ENCODE assay signal across 30 cellular contexts in genomic region chr21:35818597-35818996, GRCh38.
"Had no signal": no experiment of that assay in that cellular context is flagged by ENCODE, and none has a peak within 500 bp of the region (broad histone marks: within the 10 kb centered on the region; RNA-seq: fewer than 3 reads in every experiment).

No MANE protein-coding gene starts in this region.

- H3K9ac ChIP-seq: neural progenitor cell had no signal

- H3K4me3 ChIP-seq: dorsolateral prefrontal cortex, gastroesophageal sphincter, heart left ventricle, hepatocyte, left lung, neural progenitor cell, prostate gland, right atrium auricular region, smooth muscle cell, testis, tibial nerve, upper lobe of left lung had no signal

- H3K27ac Mint-ChIP-seq: mesothelial cell of epicardium; naive thymus-derived CD4-positive, alpha-beta T cell; neural progenitor cell had no signal

- H3K4me3 Mint-ChIP-seq: mesothelial cell of epicardium; naive thymus-derived CD4-positive, alpha-beta T cell; nephron; neural progenitor cell had no signal

- H3K4me1 Mint-ChIP-seq: naive thymus-derived CD4-positive, alpha-beta T cell; neural progenitor cell had no signal

- H3K9me3 Mint-ChIP-seq: mesothelial cell of epicardium, nephron, neural progenitor cell had no signal

- H3K4me1 ChIP-seq: foreskin keratinocyte, gastroesophageal sphincter, left lung, neural progenitor cell, prostate gland, right atrium auricular region had no signal

- H3K27ac ChIP-seq: dorsolateral prefrontal cortex, foreskin keratinocyte, gastroesophageal sphincter, heart left ventricle, hepatocyte, left lung, neural progenitor cell, prostate gland, right atrium auricular region, testis, tibial nerve, upper lobe of left lung had no signal

- H3K4me2 ChIP-seq: hepatocyte, neural progenitor cell, smooth muscle cell had no signal

- H3K36me3 Mint-ChIP-seq: mesothelial cell of epicardium; naive thymus-derived CD4-positive, alpha-beta T cell; neural progenitor cell had no signal

- H2AFZ ChIP-seq: hepatocyte, neural progenitor cell had no signal

- H3K9me3 ChIP-seq: gastroesophageal sphincter, left lung, prostate gland, right atrium auricular region, testis, upper lobe of left lung had no signal

- FAIRE-seq: colon, kidney, urothelium cell line had no signal

- H3K36me3 ChIP-seq: gastroesophageal sphincter, heart left ventricle, left lung, neural progenitor cell, prostate gland, right atrium auricular region, tibial nerve, upper lobe of left lung had no signal

- H3K27me3 ChIP-seq: foreskin keratinocyte, heart left ventricle, hepatocyte, left lung, neural progenitor cell, right atrium auricular region, testis, tibial nerve, upper lobe of left lung had no signal

- DNase-seq: dorsolateral prefrontal cortex; effector CD4-positive, alpha-beta T cell; foreskin keratinocyte; heart left ventricle; kidney; left cardiac atrium; mesenchymal stem cell; naive thymus-derived CD4-positive, alpha-beta T cell; nucleus accumbens; stimulated activated CD4-positive, alpha-beta T cell treated with anti-CD3 and anti-CD28 coated beads, Interleukin-12 subunit alpha, Interleukin-12 subunit beta, amount 100 ng/mL, for 4 hours; stimulated activated CD4-positive, alpha-beta T cell treated with anti-CD3 and anti-CD28 coated beads, Interleukin-1b, Interleukin-23, amount 100 ng/mL, for 48 hours; stimulated activated CD4-positive, alpha-beta T cell treated with anti-CD3 and anti-CD28 coated beads, Interleukin-4, amount 100 ng/mL, for 1 hour; stimulated activated CD8-positive, alpha-beta memory T cell treated with anti-CD3 and anti-CD28 coated beads, Interleukin-4, amount 100 ng/mL, for 48 hours; stimulated activated naive CD4-positive, alpha-beta T cell treated with Interleukin-2 at 50 U/mL for 16 hours; substantia nigra; testis; upper lobe of left lung had no signal

- ATAC-seq: foreskin keratinocyte; gastroesophageal sphincter; left cardiac atrium; left lung; naive thymus-derived CD4-positive, alpha-beta T cell; sciatic nerve had no signal
